ENCODE assay signal across 8 cellular contexts in the genomic region with DNA sequence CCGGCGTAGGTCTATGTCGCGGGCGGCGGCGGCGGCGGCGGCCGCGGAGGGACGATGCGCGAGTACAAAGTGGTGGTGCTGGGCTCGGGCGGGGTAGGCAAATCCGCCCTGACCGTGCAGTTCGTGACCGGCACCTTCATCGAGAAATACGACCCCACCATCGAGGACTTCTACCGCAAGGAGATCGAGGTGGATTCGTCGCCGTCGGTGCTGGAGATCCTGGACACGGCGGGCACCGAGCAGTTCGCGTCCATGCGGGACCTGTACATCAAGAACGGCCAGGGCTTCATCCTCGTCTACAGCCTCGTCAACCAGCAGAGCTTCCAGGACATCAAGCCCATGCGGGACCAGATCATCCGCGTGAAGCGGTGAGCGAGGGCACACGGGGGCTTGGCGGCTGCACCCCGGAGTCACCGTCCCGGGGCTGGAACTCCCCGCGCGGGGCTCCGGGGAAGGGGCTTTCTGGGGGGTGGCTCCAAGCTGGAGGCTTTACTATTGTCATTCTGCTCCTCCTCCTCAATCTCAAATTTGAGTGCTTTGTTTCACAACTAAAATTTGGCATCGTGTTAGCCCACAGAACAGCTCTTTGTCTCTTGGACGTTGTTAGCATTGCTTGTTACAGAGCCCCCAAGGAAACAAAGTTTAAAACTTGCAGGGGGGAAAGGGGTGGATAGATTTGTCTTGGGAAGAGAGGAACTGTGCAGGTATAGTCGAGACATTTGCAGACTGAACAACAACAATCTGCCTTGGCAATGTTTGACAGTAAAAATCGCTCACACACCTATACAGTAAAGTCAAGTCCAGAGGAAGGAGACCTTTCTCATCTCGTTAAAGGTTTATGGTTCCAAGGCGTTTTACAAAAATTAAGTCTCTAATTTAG. TPM values are rescaled to one million over a fixed set of nuclear protein-coding genes. Genes with fewer than 3 reads are reported as not detected.
DNase-seq lines count a peak whose midpoint lies in the region; ATAC-seq and TF ChIP-seq lines count a peak whose summit lies in the region.

No MANE protein-coding gene starts in this region.

- H3K9me3 Mint-ChIP-seq in activated naive CD4-positive, alpha-beta T cell treated with anti-CD3 and anti-CD28 coated beads, Interleukin-2, amount 50 U/mL, for 24 hours: no peaks in the 10 kb centered on the region

- no peaks in the 10 kb centered on the region for H3K36me3 Mint-ChIP-seq in activated naive CD4-positive, alpha-beta T cell treated with anti-CD3 and anti-CD28 coated beads, Interleukin-2, amount 50 U/mL, for 24 hours

- DNase-seq in Peyer's patch: peak; percentile 44 to 72 (median 71)
- DNase-seq in heart right ventricle: peak; percentile 26 to 40
- peak; percentile 46 to 69 for DNase-seq in psoas muscle
- peak in 1 of 2 donors; percentile 91 for DNase-seq in vagina (ENCODE audit: extremely low spot score in 2 of 2)

- no peaks in the 10 kb centered on the region for H3K27me3 ChIP-seq in Peyer's patch
- H3K27me3 ChIP-seq in heart right ventricle: no peaks in the 10 kb centered on the region
- H3K27me3 ChIP-seq in psoas muscle (ENCODE audit: insufficient read depth in 3 of 3, low read length in 2 of 3): no peaks in the 10 kb centered on the region
- H3K27me3 ChIP-seq in vagina: no peaks in the 10 kb centered on the region

- H3K4me1 Mint-ChIP-seq in activated naive CD4-positive, alpha-beta T cell treated with anti-CD3 and anti-CD28 coated beads, Interleukin-2, amount 50 U/mL, for 24 hours: peaks cover 27% of the 10 kb centered on the region

- H3K4me3 ChIP-seq in GM12875 (ENCODE audit: low read depth, low read length): peak overlapping the region; percentile 77
- peak overlapping the region; percentile 60 to 77 (median 73) for H3K4me3 ChIP-seq in Peyer's patch
- peak overlapping the region; percentile 58 to 98 (median 79) for H3K4me3 ChIP-seq in heart right ventricle
- H3K4me3 ChIP-seq in psoas muscle: peak overlapping the region; percentile 84
- H3K4me3 ChIP-seq in vagina: peak overlapping the region; percentile 88 to 90

- H3K36me3 ChIP-seq in Peyer's patch (no peaks in the 10 kb centered on the region), heart right ventricle (peaks cover 0 to 2% (median 0%) of the 10 kb centered on the region in 9 donors), psoas muscle (ENCODE audit: insufficient read depth in 1 of 2, low read depth in 1 of 2) (peaks cover 0 to 10% of the 10 kb centered on the region in 2 donors), vagina (no peaks in the 10 kb centered on the region)

- H3K4me3 Mint-ChIP-seq in activated naive CD4-positive, alpha-beta T cell treated with anti-CD3 and anti-CD28 coated beads, Interleukin-2, amount 50 U/mL, for 24 hours: peak overlapping the region; percentile 88

- TF ChIP-seq POLR2A in Peyer's patch (IDR thresholded peaks at IDR 0.05) (no peak), vagina (IDR thresholded peaks at IDR 0.05) (no peak)

- peaks cover 0 to 24% (median 5%) of the 10 kb centered on the region in 4 donors for H3K4me1 ChIP-seq in Peyer's patch
- peaks cover 0 to 69% (median 51%) of the 10 kb centered on the region in 9 donors for H3K4me1 ChIP-seq in heart right ventricle
- peaks cover 40% of the 10 kb centered on the region for H3K4me1 ChIP-seq in psoas muscle
- peaks cover 47% of the 10 kb centered on the region for H3K4me1 ChIP-seq in vagina

- TF ChIP-seq CTCF in GM12875 (IDR thresholded peaks at IDR 0.05; ENCODE audit: borderline replicate concordance, insufficient read depth, low read depth, low read length) (no peak), Peyer's patch (IDR thresholded peaks at IDR 0.05) (no peak), heart right ventricle (IDR thresholded peaks at IDR 0.05) (no peak), psoas muscle (IDR thresholded peaks at IDR 0.05) (no peak), vagina (IDR thresholded peaks at IDR 0.05) (no peak)

- no peaks in the 10 kb centered on the region for H3K27me3 Mint-ChIP-seq in activated naive CD4-positive, alpha-beta T cell treated with anti-CD3 and anti-CD28 coated beads, Interleukin-2, amount 50 U/mL, for 24 hours

- intact Hi-C loops in heart right ventricle (cut with DNase I) (loop anchor here in 5 of 10 donors (5.0 to 10.0 kb wide), 6 partner anchors 72 to 368 kb away; partner anchors contain the start of gene MBNL2 (in 5 of the 5)), psoas muscle (cut with DNase I) (loop anchor here in 1 of 2 donors (10.0 kb wide), 2 partner anchors 190 to 210 kb away; partner anchors contain the start of gene MBNL2), vagina (cut with DNase I) (loop anchor here (10.0 kb wide), 1 partner anchor 320 kb away; no protein-coding TSS in a partner anchor)

- WGBS in heart right ventricle, 2 donors: 0 to 1% methylated on average over 55 to 59 of the region's 59 CpGs
- 0 to 1% (median 0%) methylated on average over 40 to 59 of the region's 59 CpGs for WGBS in psoas muscle, 3 donors

- peak overlapping the region; percentile 20 for H3K27ac Mint-ChIP-seq in activated naive CD4-positive, alpha-beta T cell treated with anti-CD3 and anti-CD28 coated beads, Interleukin-2, amount 50 U/mL, for 24 hours

- ATAC-seq in HG02973 (IDR thresholded peaks at IDR 0.05; ENCODE audit: unreplicated experiment) (peak; percentile 3), heart right ventricle (no peak), psoas muscle (no peak), GM19397 (IDR thresholded peaks at IDR 0.05; ENCODE audit: unreplicated experiment) (no peak)

- H3K9me3 ChIP-seq in Peyer's patch (no peaks in the 10 kb centered on the region), heart right ventricle (no peaks in the 10 kb centered on the region), psoas muscle (no peaks in the 10 kb centered on the region), vagina (no peaks in the 10 kb centered on the region)

- peak overlapping the region; percentile 72 to 100 (median 96) for H3K27ac ChIP-seq in Peyer's patch
- H3K27ac ChIP-seq in heart right ventricle: peak overlapping the region; percentile 38 to 89 (median 78)
- peak overlapping the region; percentile 74 for H3K27ac ChIP-seq in psoas muscle
- peak overlapping the region; percentile 82 for H3K27ac ChIP-seq in vagina

RNA-seq across cellular contexts. Expression of gene RAP2A, which starts 0.7 kb away (rescaled TPM):
- total RNA-seq in Peyer's patch (10 to 100 TPM in 3 of 4 donors, 1 to 10 TPM in 1; 8.7 to 19.8 (median 16.4) TPM), heart right ventricle (10 to 100 TPM; 15.2 to 31.0 (median 22.0) TPM), psoas muscle (10 to 100 TPM; 11.1 to 35.7 (median 20.4) TPM), vagina (19.6 TPM)
- polyA plus RNA-seq in heart right ventricle (1 to 10 TPM; 4.2 to 8.4 TPM), psoas muscle (10 to 100 TPM in 1 of 3 donors, 1 to 10 TPM in 2; 3.8 to 11.4 (median 5.2) TPM)
